In genomic region chr20:4987130-4987529, GRCh38 we compare ENCODE assay signal across 1 cellular context.
TF ChIP-seq lines count a peak whose summit lies in the region.

No MANE protein-coding gene starts in this region.

TF ChIP-seq in HepG2, 621 proteins besides CTCF, POLR2A, EP300 and RAD21 (continued from another document):
- TF ChIP-seq PREB (CRISPR knock-in tag; IDR thresholded peaks at IDR 0.05) (no peak), SNAPC5 (CRISPR knock-in tag; IDR thresholded peaks at IDR 0.05; ENCODE audit: borderline replicate concordance) (no peak), CBFB (CRISPR knock-in tag; IDR thresholded peaks at IDR 0.05) (no peak), ZSCAN29 (CRISPR knock-in tag; conservative IDR thresholded peaks at IDR 0.05) (no peak), ARID2 (CRISPR knock-in tag; IDR thresholded peaks at IDR 0.05; ENCODE audit: borderline replicate concordance) (no peak), JARID2 (CRISPR knock-in tag; IDR thresholded peaks at IDR 0.05; ENCODE audit: insufficient replicate concordance) (no peak), IRF2 (CRISPR knock-in tag; IDR thresholded peaks at IDR 0.05) (no peak), HOXA3 (CRISPR knock-in tag; IDR thresholded peaks at IDR 0.05) (no peak), ZNF770 (CRISPR knock-in tag; IDR thresholded peaks at IDR 0.05) (no peak), TEF (CRISPR knock-in tag; IDR thresholded peaks at IDR 0.05) (no peak), ZZZ3 (CRISPR knock-in tag; IDR thresholded peaks at IDR 0.05; ENCODE audit: borderline replicate concordance) (no peak), ZNF576 (CRISPR knock-in tag; IDR thresholded peaks at IDR 0.05) (no peak), NCOR1 (IDR thresholded peaks at IDR 0.05; ENCODE audit: borderline replicate concordance, low read length) (no peak)
